Comparison of ENCODE assay signal across 1 cellular context in genomic region chrX:119223784-119224183, GRCh38.
TF ChIP-seq lines count a peak whose summit lies in the region.

No MANE protein-coding gene starts in this region.

TF ChIP-seq in GM12878, 131 proteins besides CTCF, POLR2A, EP300 and RAD21 (continued from another document):
- TF ChIP-seq PAX5 (IDR thresholded peaks at IDR 0.05; ENCODE audit: borderline replicate concordance, low read depth, low read length) (no peak), ZNF687 (IDR thresholded peaks at IDR 0.05) (no peak), MXI1 (IDR thresholded peaks at IDR 0.05; ENCODE audit: low read depth, low read length) (no peak)
- TF ChIP-seq, protein P1, sequence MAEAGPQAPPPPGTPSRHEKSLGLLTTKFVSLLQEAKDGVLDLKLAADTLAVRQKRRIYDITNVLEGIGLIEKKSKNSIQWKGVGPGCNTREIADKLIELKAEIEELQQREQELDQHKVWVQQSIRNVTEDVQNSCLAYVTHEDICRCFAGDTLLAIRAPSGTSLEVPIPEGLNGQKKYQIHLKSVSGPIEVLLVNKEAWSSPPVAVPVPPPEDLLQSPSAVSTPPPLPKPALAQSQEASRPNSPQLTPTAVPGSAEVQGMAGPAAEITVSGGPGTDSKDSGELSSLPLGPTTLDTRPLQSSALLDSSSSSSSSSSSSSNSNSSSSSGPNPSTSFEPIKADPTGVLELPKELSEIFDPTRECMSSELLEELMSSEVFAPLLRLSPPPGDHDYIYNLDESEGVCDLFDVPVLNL (IDR thresholded peaks at IDR 0.05; ENCODE audit: low read depth, low read length): no peak
TF ChIP-seq in GM12878: peak in this region for 0.
